In genomic region chr1:85447000-85447943, GRCh38 we compare ENCODE assay signal across 15 cellular contexts. TPM values are rescaled to one million over a fixed set of nuclear protein-coding genes. Genes with fewer than 3 reads are reported as not detected.
DNase-seq lines count a peak whose midpoint lies in the region; ATAC-seq, FAIRE-seq and TF ChIP-seq lines count a peak whose summit lies in the region.
"Had no signal": no experiment of that assay in that cellular context is flagged by ENCODE, and none has a peak within 500 bp of the region (broad histone marks: within the 10 kb centered on the region; RNA-seq: fewer than 3 reads in every experiment).

No MANE protein-coding gene starts in this region.

- peaks cover 5% of the 10 kb centered on the region for H3K36me3 ChIP-seq in IMR-90 (ENCODE audit: control insufficient read depth, insufficient read depth, low read length)
- H3K36me3 ChIP-seq in endothelial cell of umbilical vein (ENCODE audit: control insufficient read depth in 2 of 2, extremely low read depth in 1 of 2, insufficient read depth in 2 of 2, low read length in 2 of 2): peaks cover 0 to 3% of the 10 kb centered on the region in 2 experiments
- no peaks in the 10 kb centered on the region for H3K36me3 ChIP-seq in esophagus muscularis mucosa
- H3K36me3 ChIP-seq: esophagus squamous epithelium, vagina had no signal

- no peak overlapping the region for H3K4me3 Mint-ChIP-seq in neural crest cell
- H3K4me3 Mint-ChIP-seq in stimulated activated memory B cell treated with anti-CD40 and anti-IgM and Interleukin-4, amounts not matched to agents 10 μg/mL and 1 μg/mL and 100 μg/mL, for 72 hours: no peak overlapping the region

- H3K9ac ChIP-seq in IMR-90 (ENCODE audit: low read depth, low read length) (no peak overlapping the region), endothelial cell of umbilical vein (replicated peaks; ENCODE audit: extremely low read depth, insufficient read depth, low read length) (peak overlapping the region; percentile 0)
- H3K9ac ChIP-seq: KMS-11 had no signal

- H3K9me1 ChIP-seq in IMR-90 (ENCODE audit: insufficient read depth, low read length) (peaks cover 19% of the 10 kb centered on the region), endothelial cell of umbilical vein (replicated peaks; ENCODE audit: control insufficient read depth, extremely low read depth, insufficient read depth, low read length) (no peaks in the 10 kb centered on the region)

- H2BK5ac ChIP-seq in IMR-90 (ENCODE audit: low read depth, low read length, poor library complexity, severe bottlenecking): peak overlapping the region; percentile 87

- peaks cover 26% of the 10 kb centered on the region for H3K4me1 Mint-ChIP-seq in neural crest cell
- no peaks in the 10 kb centered on the region for H3K4me1 Mint-ChIP-seq in stimulated activated memory B cell treated with anti-CD40 and anti-IgM and Interleukin-4, amounts not matched to agents 10 μg/mL and 1 μg/mL and 100 μg/mL, for 72 hours

- H4K5ac ChIP-seq in IMR-90 (ENCODE audit: low read depth, low read length): peak overlapping the region; percentile 2; the same call in 1 of the 2 replicates

- no peak for TF ChIP-seq CTCF in AG04450 (IDR thresholded peaks at IDR 0.05; ENCODE audit: low read depth, low read length)
- TF ChIP-seq CTCF in IMR-90 (conservative IDR thresholded peaks at IDR 0.05; ENCODE audit: low read depth, low read length): no peak
- no peak for TF ChIP-seq CTCF in endothelial cell of umbilical vein (IDR thresholded peaks at IDR 0.05; ENCODE audit: extremely low read depth in 1 of 2, insufficient read depth in 1 of 2, low read depth in 1 of 2, low read length in 2 of 2)
- TF ChIP-seq CTCF in neural crest cell (conservative IDR thresholded peaks at IDR 0.05): no peak
- TF ChIP-seq CTCF in esophagus muscularis mucosa (IDR thresholded peaks at IDR 0.05): no peak

- peak overlapping the region; percentile 30; the same call in 1 of the 2 replicates for H3K4ac ChIP-seq in IMR-90 (ENCODE audit: low read depth, low read length)

- H3K14ac ChIP-seq in IMR-90 (replicated peaks; ENCODE audit: low read depth, low read length): peak overlapping the region; percentile 63

- POLR2A ChIA-PET in AG04450 (lab: Yijun Ruan, JAX) (interaction anchor here (1.4 kb wide), 1 partner anchor 16 kb away, joined by 3 read pairs; no protein-coding TSS in a partner anchor), IMR-90 (lab: Charles Lee; ENCODE audit: unreplicated experiment) (interaction anchor here (0.6 to 1.2 kb wide), 2 partner anchors 126 to 132 kb away, joined by 3 to 27 read pairs; no protein-coding TSS in a partner anchor), endothelial cell of umbilical vein (lab: Charles Lee) (interaction anchor here (1.6 to 2.1 kb wide), 2 partner anchors 15 to 103 kb away, joined by 4 to 14 read pairs; no protein-coding TSS in a partner anchor)

- no peak overlapping the region for H2AFZ ChIP-seq in IMR-90 (replicated peaks; ENCODE audit: low read length, poor library complexity)
- H2AFZ ChIP-seq in endothelial cell of umbilical vein (ENCODE audit: low read depth, low read length): no peak overlapping the region

- H3K27me3 Mint-ChIP-seq in neural crest cell (ENCODE audit: low read depth): no peaks in the 10 kb centered on the region
- H3K27me3 Mint-ChIP-seq in stimulated activated memory B cell treated with anti-CD40 and anti-IgM and Interleukin-4, amounts not matched to agents 10 μg/mL and 1 μg/mL and 100 μg/mL, for 72 hours: no peaks in the 10 kb centered on the region

- H3K79me2 ChIP-seq in endothelial cell of umbilical vein (ENCODE audit: control insufficient read depth, insufficient read depth, low read length): peaks cover 68% of the 10 kb centered on the region

- intact Hi-C loops in IMR-90 (cut with micrococcal nuclease) (no loop called here), endothelial cell of umbilical vein (cut with micrococcal nuclease) (loop anchor here (5.0 kb wide), 1 partner anchor 180 kb away; no protein-coding TSS in a partner anchor), esophagus muscularis mucosa (cut with DNase I) (no loop called here)

- peaks cover 13% of the 10 kb centered on the region for H3K36me3 Mint-ChIP-seq in neural crest cell (ENCODE audit: low read depth)
- peaks cover 31% of the 10 kb centered on the region for H3K36me3 Mint-ChIP-seq in stimulated activated memory B cell treated with anti-CD40 and anti-IgM and Interleukin-4, amounts not matched to agents 10 μg/mL and 1 μg/mL and 100 μg/mL, for 72 hours

- H3K27me3 ChIP-seq in AG04450 (ENCODE audit: control insufficient read depth, insufficient read depth, low read length) (no peaks in the 10 kb centered on the region), IMR-90 (ENCODE audit: control insufficient read depth, insufficient read depth, low read length) (no peaks in the 10 kb centered on the region), endothelial cell of umbilical vein (ENCODE audit: control insufficient read depth in 2 of 2, insufficient read depth in 2 of 2, low read length in 2 of 2) (no peaks in the 10 kb centered on the region), esophagus muscularis mucosa (no peaks in the 10 kb centered on the region)
- H3K27me3 ChIP-seq: esophagus squamous epithelium, vagina had no signal

- H4K20me1 ChIP-seq in IMR-90 (ENCODE audit: insufficient read depth, low read length) (peaks cover 19% of the 10 kb centered on the region; the same call in 1 of the 2 replicates), endothelial cell of umbilical vein (replicated peaks; ENCODE audit: control insufficient read depth, extremely low read depth, insufficient read depth, low read length) (no peaks in the 10 kb centered on the region)

- no peak overlapping the region for H2AK9ac ChIP-seq in IMR-90 (replicated peaks; ENCODE audit: low read depth, low read length, poor library complexity)

- H4K91ac ChIP-seq in IMR-90 (ENCODE audit: insufficient read depth, low read depth, low read length): no peak overlapping the region

- no peak for TF ChIP-seq EP300 in esophagus muscularis mucosa (IDR thresholded peaks at IDR 0.05)

- no peak for TF ChIP-seq RAD21 in IMR-90 (IDR thresholded peaks at IDR 0.05; ENCODE audit: low read length)

- H3K79me1 ChIP-seq in IMR-90 (ENCODE audit: low read depth in 1 of 2, low read length in 2 of 2): peaks cover 54 to 73% of the 10 kb centered on the region in 2 experiments

- no peak overlapping the region; the same call in 1 of the 2 replicates for H3K56ac ChIP-seq in IMR-90 (ENCODE audit: extremely low read depth, insufficient read depth, low read length)

- TF ChIP-seq POLR2A in IMR-90 (IDR thresholded peaks at IDR 0.05; ENCODE audit: low read depth, low read length): no peak
- TF ChIP-seq POLR2A in endothelial cell of umbilical vein (IDR thresholded peaks at IDR 0.05; ENCODE audit: low read depth, low read length): no peak
- TF ChIP-seq POLR2A in esophagus muscularis mucosa (IDR thresholded peaks at IDR 0.05; ENCODE audit: low read depth): no peak

- H3K23ac ChIP-seq in IMR-90 (ENCODE audit: low read depth, low read length): peak overlapping the region; percentile 22; the same call in 1 of the 2 replicates

- DNase-seq in AG04450 (ENCODE audit: low read depth, low spot score): no peak
- peak; percentile 61 for DNase-seq in IMR-90
- DNase-seq in endothelial cell of umbilical vein (ENCODE audit: low read depth, low spot score): peak; percentile 17
- DNase-seq in neural crest cell (ENCODE audit: low read depth, low spot score): no peak
- no peak for DNase-seq in NCI-H345 (lab: John Stamatoyannopoulos, UW)
- no peak for DNase-seq in esophagus muscularis mucosa (ENCODE audit: extremely low spot score)
- DNase-seq: activated CD4-positive, CD25-positive, alpha-beta regulatory T cell treated with anti-CD3 and anti-CD28 coated beads, Interleukin-2, amount 50 U/mL, for 72 hours; aorta; esophagus squamous epithelium; NCI-H1105; T-helper 2 cell had no signal

- dilution Hi-C loops in IMR-90 (cut with HindIII; ENCODE audit: low sequenced_read_pairs, unreplicated experiment): no loop called here
- dilution Hi-C loops in endothelial cell of umbilical vein (cut with MboI; ENCODE audit: extremely low pct_ligation_motif_present, low sequenced_read_pairs): no loop called here

- peak overlapping the region; percentile 22; the same call in 1 of the 2 replicates for H2AK5ac ChIP-seq in IMR-90 (ENCODE audit: low read depth, low read length)

- H2BK120ac ChIP-seq in IMR-90 (ENCODE audit: low read depth, low read length): peak overlapping the region; percentile 5; the same call in 1 of the 2 replicates

- H3K4me1 ChIP-seq in IMR-90 (ENCODE audit: control insufficient read depth, insufficient read depth, low read length): peaks cover 22% of the 10 kb centered on the region
- H3K4me1 ChIP-seq in endothelial cell of umbilical vein (ENCODE audit: control insufficient read depth, extremely low read depth, insufficient read depth, low read length): peaks cover 34% of the 10 kb centered on the region
- peaks cover 0 to 14% (median 6%) of the 10 kb centered on the region in 4 donors for H3K4me1 ChIP-seq in esophagus muscularis mucosa
- H3K4me1 ChIP-seq: vagina had no signal

- no peak for FAIRE-seq in endothelial cell of umbilical vein (lab: Jason Lieb, UNC)

- H4K8ac ChIP-seq in IMR-90 (ENCODE audit: low read depth in 2 of 2, low read length in 2 of 2): peak overlapping the region; percentile 1 to 23; a peak in 2 of 4 replicates

- H3K27ac ChIP-seq in AG04450 (ENCODE audit: low read depth, low read length) (peak overlapping the region; percentile 31), IMR-90 (ENCODE audit: insufficient read depth, low read length) (peak overlapping the region; percentile 58; the same call in 1 of the 2 replicates), endothelial cell of umbilical vein (ENCODE audit: insufficient read depth, low read depth, low read length) (peak overlapping the region; percentile 98), esophagus muscularis mucosa (replicated peaks in 1 of 4) (no peak overlapping the region)
- H3K27ac ChIP-seq: KMS-11, vagina had no signal

- no peak overlapping the region; the same call in 1 of the 2 replicates for H2BK20ac ChIP-seq in IMR-90 (ENCODE audit: low read depth, low read length)

- BruUV-seq in IMR-90 (replicated peaks; lab: Mats Ljungman, UMichigan) (no TSS peak), endothelial cell of umbilical vein (replicated peaks; lab: Mats Ljungman, UMichigan) (no TSS peak)

- ATAC-seq in IMR-90 (ENCODE audit: low read depth): peak; percentile 33
- no peak for ATAC-seq in stimulated activated memory B cell treated with anti-CD40 and anti-IgM and Interleukin-4, amounts not matched to agents 10 μg/mL and 1 μg/mL and 100 μg/mL, for 72 hours
- no peak for ATAC-seq in GM19455 (IDR thresholded peaks at IDR 0.05; ENCODE audit: unreplicated experiment)

- H2BK15ac ChIP-seq in IMR-90 (ENCODE audit: low read depth, low read length): no peak overlapping the region

- in situ Hi-C loops in IMR-90 (cut with MboI; ENCODE audit: low sequenced_read_pairs): no loop called here

- H3K4me3 ChIP-seq in AG04450 (ENCODE audit: low read depth, low read length) (no peak overlapping the region), IMR-90 (ENCODE audit: insufficient read depth, low read depth, low read length) (no peak overlapping the region), endothelial cell of umbilical vein (replicated peaks in 1 of 3; ENCODE audit: insufficient read depth in 1 of 3, low read depth in 1 of 3, low read length in 3 of 3) (no peak overlapping the region), esophagus muscularis mucosa (no peak overlapping the region)
- H3K4me3 ChIP-seq: esophagus squamous epithelium, vagina had no signal

- H3K4me2 ChIP-seq in IMR-90 (ENCODE audit: low read depth, low read length) (peak overlapping the region; percentile 64), endothelial cell of umbilical vein (ENCODE audit: insufficient read depth, low read length) (peak overlapping the region; percentile 87)
- H3K4me2 ChIP-seq: KMS-11 had no signal

- CTCF ChIA-PET in AG04450 (lab: Charles Lee): interaction anchor here (1.9 to 2.7 kb wide), 2 partner anchors 15 to 139 kb away, joined by 4 to 10 read pairs; no protein-coding TSS in a partner anchor
- CTCF ChIA-PET in IMR-90 (lab: Yijun Ruan, JAX): interaction anchor here (0.6 kb wide), 1 partner anchor 50 kb away, joined by 5 read pairs; no protein-coding TSS in a partner anchor
- CTCF ChIA-PET in endothelial cell of umbilical vein (lab: Charles Lee): interaction anchor here (1.2 to 1.8 kb wide), 3 partner anchors 16 to 139 kb away, joined by 4 to 8 read pairs (median 6); no protein-coding TSS in a partner anchor

- H3K9me3 Mint-ChIP-seq in neural crest cell: peaks cover 7% of the 10 kb centered on the region
- peaks cover 3% of the 10 kb centered on the region for H3K9me3 Mint-ChIP-seq in stimulated activated memory B cell treated with anti-CD40 and anti-IgM and Interleukin-4, amounts not matched to agents 10 μg/mL and 1 μg/mL and 100 μg/mL, for 72 hours

- H3K9me3 ChIP-seq in AG04450 (ENCODE audit: control insufficient read depth, insufficient read depth, low read length) (no peaks in the 10 kb centered on the region), IMR-90 (ENCODE audit: control insufficient read depth, insufficient read depth, low read length) (no peaks in the 10 kb centered on the region), endothelial cell of umbilical vein (replicated peaks; ENCODE audit: control insufficient read depth, insufficient read depth, low read length) (no peaks in the 10 kb centered on the region), esophagus muscularis mucosa (no peaks in the 10 kb centered on the region)
- H3K9me3 ChIP-seq: esophagus squamous epithelium, vagina had no signal

- H3K18ac ChIP-seq in IMR-90 (ENCODE audit: low read depth, low read length): peak overlapping the region; percentile 51; the same call in 1 of the 2 replicates

- peak overlapping the region; percentile 10 for H3K27ac Mint-ChIP-seq in neural crest cell (ENCODE audit: unreplicated experiment)
- H3K27ac Mint-ChIP-seq in stimulated activated memory B cell treated with anti-CD40 and anti-IgM and Interleukin-4, amounts not matched to agents 10 μg/mL and 1 μg/mL and 100 μg/mL, for 72 hours: no peak overlapping the region

- 92% methylated on average over 2 of the region's 4 CpGs; no CpG with 5 or more reads in 1 of the 2 experiments for WGBS in IMR-90 (ENCODE audit: extremely low coverage in 2 of 2, insufficient read length in 1 of 2), 2 experiments
- 85% methylated on average over 4 of the region's 4 CpGs for WGBS in esophagus muscularis mucosa

RNA-seq across cellular contexts. Expression of gene DDAH1, which starts 17.7 kb away (rescaled TPM):
- polyA plus RNA-seq in AG04450 (2011; rRNA removed) (83.7 and 102 TPM in 2 replicates), IMR-90 (2012; rRNA removed) (78.0 and 89.0 TPM in 2 replicates), endothelial cell of umbilical vein (37.4 and 44.0 TPM in 2 replicates)
- polyA minus RNA-seq in AG04450 (2011; rRNA and poly(A)+ RNA removed): 67.6 and 85.8 TPM in 2 replicates
- total RNA-seq in IMR-90 (2012; rRNA removed) (94.5 and 108 TPM in 2 replicates), endothelial cell of umbilical vein (72.0 and 75.2 TPM in 2 replicates), neural crest cell (22.3 and 26.1 TPM in 2 replicates), esophagus muscularis mucosa (10 to 100 TPM; 27.0 to 75.3 (median 38.0) TPM)
- polyA plus RNA-seq in IMR-90 (2012; cell fraction: cytosol; rRNA removed): 18.8 and 40.9 TPM in 2 replicates
- polyA plus RNA-seq in IMR-90 (2012; cell fraction: nucleus; rRNA removed; ENCODE audit: low replicate concordance): 9.2 and 40.9 TPM in 2 replicates
- 52.2 and 54.0 TPM in 2 replicates for polyA plus RNA-seq in endothelial cell of umbilical vein (2011; cell fraction: cytosol; rRNA removed)
- 37.3 and 48.8 TPM in 2 replicates for polyA plus RNA-seq in endothelial cell of umbilical vein (2011; cell fraction: nucleus; rRNA removed)
- 29.6 and 43.7 TPM in 2 replicates for polyA plus RNA-seq in endothelial cell of umbilical vein (2012)
- polyA minus RNA-seq in endothelial cell of umbilical vein: 69.4 and 83.6 TPM in 2 replicates
- 10.1 TPM for polyA minus RNA-seq in endothelial cell of umbilical vein (2011; cell fraction: cytosol; rRNA and poly(A)+ RNA removed)
- 43.9 and 57.7 TPM in 2 replicates for polyA minus RNA-seq in endothelial cell of umbilical vein (2011; cell fraction: nucleus; rRNA and poly(A)+ RNA removed)

Comparison
In these comparisons a context has a peak if more than half of its experiments do, and no peak if none do; other contexts are left out.
1. DNase-seq: peak in IMR-90 (single experiment) and endothelial cell of umbilical vein (single experiment); none in AG04450 (single experiment), neural crest cell (single experiment), NCI-H345 (single experiment) and esophagus muscularis mucosa (single experiment).
2. H3K27ac ChIP-seq: peak in AG04450 (single experiment), IMR-90 (single experiment) and endothelial cell of umbilical vein (single experiment); none in esophagus muscularis mucosa (0 of 4).